ENCODE assay signal across 11 cellular contexts in the genomic region with DNA sequence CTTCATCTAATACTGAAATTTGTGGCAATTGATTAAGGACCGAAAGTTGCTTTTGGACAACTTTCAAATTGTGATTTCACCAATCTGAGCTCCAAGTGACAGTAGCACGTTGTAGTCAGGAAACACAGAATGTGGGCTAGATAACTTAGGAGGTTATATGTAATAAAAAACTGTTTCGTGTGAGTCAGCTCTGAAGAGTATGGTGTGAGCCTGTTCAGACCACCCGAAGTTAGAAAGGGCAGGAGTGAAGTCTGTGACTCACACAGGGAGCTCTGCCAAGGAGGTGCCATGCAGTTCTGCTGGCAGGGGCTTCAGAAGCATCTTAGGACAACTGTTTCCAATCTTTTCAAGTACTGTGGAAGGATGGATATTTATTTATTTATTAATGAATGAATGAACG.
DNase-seq lines count a peak whose midpoint lies in the region; ATAC-seq, FAIRE-seq and TF ChIP-seq lines count a peak whose summit lies in the region.
"Had no signal": no experiment of that assay in that cellular context is flagged by ENCODE, and none has a peak within 500 bp of the region (broad histone marks: within the 10 kb centered on the region; RNA-seq: fewer than 3 reads in every experiment).

No MANE protein-coding gene starts in this region.

- no peak for FAIRE-seq in D721Med (lab: Jason Lieb, UNC)

- no peak for ATAC-seq in HG02885 (IDR thresholded peaks at IDR 0.05; ENCODE audit: poor library complexity, unreplicated experiment)
- no peak for ATAC-seq in HG03460 (IDR thresholded peaks at IDR 0.05; ENCODE audit: unreplicated experiment)

- DNase-seq in AG08395 (ENCODE audit: low spot score) (peak; percentile 67), HS-5 (ENCODE audit: low read depth) (peak; percentile 74), brain microvascular endothelial cell (peak; percentile 63), D721Med (ENCODE audit: insufficient read length, low spot score) (no peak)
- DNase-seq in activated CD4-positive, alpha-beta T cell treated with anti-CD3 and anti-CD28 coated beads for 4 hours, result no peak
- DNase-seq: COR-L47, heart right ventricle, transverse colon had no signal

- TF ChIP-seq CTCF in brain microvascular endothelial cell (IDR thresholded peaks at IDR 0.05; ENCODE audit: low read depth, low read length, missing control alignments), result no peak
- no peak for TF ChIP-seq CTCF in D721Med (IDR thresholded peaks at IDR 0.05; ENCODE audit: insufficient read depth, missing control alignments)

- H3K27me3 ChIP-seq in brain microvascular endothelial cell (replicated peaks), result no peaks in the 10 kb centered on the region
- H3K27me3 ChIP-seq in layer of hippocampus (ENCODE audit: control insufficient read depth, insufficient read depth, low read length), result no peaks in the 10 kb centered on the region
- H3K27me3 ChIP-seq: heart right ventricle, transverse colon had no signal

- H3K4me3 ChIP-seq in brain microvascular endothelial cell (ENCODE audit: low read depth, low read length), result no peak overlapping the region
- H3K4me3 ChIP-seq: heart right ventricle, transverse colon had no signal

- in situ Hi-C loops in brain microvascular endothelial cell (cut with HindIII; ENCODE audit: low pct_ligation_motif_present, low sequenced_read_pairs), result no loop called here

- H3K27ac ChIP-seq in brain microvascular endothelial cell, result no peak overlapping the region
- H3K27ac ChIP-seq in layer of hippocampus (ENCODE audit: low read depth, low read length), result peak overlapping the region; percentile 78
- H3K27ac ChIP-seq: transverse colon had no signal

- H3K36me3 ChIP-seq in brain microvascular endothelial cell (replicated peaks), result no peaks in the 10 kb centered on the region
- H3K36me3 ChIP-seq: transverse colon had no signal

Comparison
In these comparisons a context has a peak if more than half of its experiments do, and no peak if none do; other contexts are left out.
1. DNase-seq: peak in AG08395 (single experiment), HS-5 (single experiment) and brain microvascular endothelial cell (single experiment); none in D721Med (single experiment) and activated CD4-positive, alpha-beta T cell treated with anti-CD3 and anti-CD28 coated beads for 4 hours (0 of 2).